ENCODE assay signal across 8 cellular contexts in the genomic region with DNA sequence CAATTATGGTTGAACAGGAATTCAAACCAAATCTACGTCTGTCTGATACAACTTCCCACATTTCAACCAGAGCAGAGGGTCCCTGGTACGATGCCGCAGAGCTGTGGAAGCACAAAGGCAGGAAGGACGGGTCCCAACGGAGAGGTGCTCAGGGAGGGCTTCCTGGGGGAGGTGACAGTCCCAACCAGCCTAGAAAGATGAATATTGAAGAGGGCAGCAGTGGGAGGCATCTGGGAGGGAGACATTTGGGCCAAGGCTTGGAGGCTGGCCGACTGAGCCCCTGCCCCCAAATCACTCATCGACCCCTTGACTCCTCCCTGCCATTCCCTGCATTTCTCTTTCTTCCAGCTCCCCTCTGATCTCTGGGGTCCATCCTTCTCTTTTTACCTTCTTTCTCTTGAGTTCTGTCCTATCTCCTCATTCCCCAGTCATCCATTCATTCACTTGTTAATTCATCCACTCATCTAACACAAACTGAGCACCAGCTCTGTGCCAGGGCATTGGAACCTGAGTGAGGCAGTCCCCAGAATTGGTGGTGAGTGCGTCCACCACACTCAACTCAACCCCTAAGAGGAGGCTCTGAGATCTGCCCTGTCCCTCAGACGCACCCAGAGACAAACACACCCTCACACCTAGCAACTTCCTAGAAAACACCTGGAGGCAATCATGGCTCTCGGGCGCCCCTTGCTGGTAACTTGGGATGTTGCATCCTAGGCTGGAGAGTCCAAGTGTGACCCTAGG. TPM values are rescaled to one million over a fixed set of nuclear protein-coding genes. Genes with fewer than 3 reads are reported as not detected.
DNase-seq lines count a peak whose midpoint lies in the region; ATAC-seq and TF ChIP-seq lines count a peak whose summit lies in the region.

No MANE protein-coding gene starts in this region.

- H4K20me1 ChIP-seq in MM.1S (ENCODE audit: insufficient read depth, low read length) (no peaks in the 10 kb centered on the region), SU-DHL-6 (ENCODE audit: low read depth, low read length) (no peaks in the 10 kb centered on the region)

- H3K9me2 ChIP-seq in MM.1S (replicated peaks; ENCODE audit: insufficient read depth, low read length) = no peaks in the 10 kb centered on the region
- no peaks in the 10 kb centered on the region for H3K9me2 ChIP-seq in SU-DHL-6 (replicated peaks; ENCODE audit: insufficient read depth, low read length)

- TF ChIP-seq CTCF in GM12801 (IDR thresholded peaks at IDR 0.05; ENCODE audit: extremely low read depth, insufficient read length) (peak; percentile 87), MM.1S (IDR thresholded peaks at IDR 0.05; ENCODE audit: low read length) (peak; percentile 88), SU-DHL-6 (IDR thresholded peaks at IDR 0.05; ENCODE audit: insufficient read depth, low read length, poor library complexity, severe bottlenecking) (peak; percentile 68), heart right ventricle (IDR thresholded peaks at IDR 0.05) (peak; percentile 76 to 97 (median 95))

- H3K4me1 ChIP-seq in MM.1S (ENCODE audit: low read length) = no peaks in the 10 kb centered on the region
- H3K4me1 ChIP-seq in heart right ventricle = peaks cover 0 to 30% (median 9%) of the 10 kb centered on the region in 9 donors

- H3K4me3 ChIP-seq in MM.1S (ENCODE audit: low read length) (no peak overlapping the region), SU-DHL-6 (ENCODE audit: insufficient read depth, low read length, poor library complexity, severe bottlenecking) (no peak overlapping the region), heart right ventricle (no peak overlapping the region)

- no peaks in the 10 kb centered on the region for H3K27me3 Mint-ChIP-seq in activated naive CD8-positive, alpha-beta T cell

- H3K27me3 ChIP-seq in MM.1S (replicated peaks; ENCODE audit: insufficient read depth, low read length) (no peaks in the 10 kb centered on the region), SU-DHL-6 (ENCODE audit: low read length) (no peaks in the 10 kb centered on the region), heart right ventricle (no peaks in the 10 kb centered on the region)

- H3K36me3 ChIP-seq in MM.1S (replicated peaks; ENCODE audit: insufficient read depth, low read length) (no peaks in the 10 kb centered on the region), SU-DHL-6 (ENCODE audit: low read length) (no peaks in the 10 kb centered on the region), heart right ventricle (no peaks in the 10 kb centered on the region)

- H3K9ac ChIP-seq in MM.1S (ENCODE audit: low read length) = no peak overlapping the region
- H3K9ac ChIP-seq in SU-DHL-6 (ENCODE audit: low read length) = no peak overlapping the region

- H3K4me2 ChIP-seq in MM.1S (ENCODE audit: low read depth, low read length) (no peak overlapping the region), SU-DHL-6 (ENCODE audit: low read depth, low read length, poor library complexity, severe bottlenecking) (no peak overlapping the region)

- ATAC-seq in heart right ventricle (peak; percentile 86 to 94 (median 90)), HG02588 (IDR thresholded peaks at IDR 0.05; ENCODE audit: unreplicated experiment) (no peak), HG03159 (IDR thresholded peaks at IDR 0.05; ENCODE audit: unreplicated experiment) (no peak)

- no peaks in the 10 kb centered on the region for H3K79me2 ChIP-seq in MM.1S (ENCODE audit: low read length)
- H3K79me2 ChIP-seq in SU-DHL-6 (ENCODE audit: insufficient read depth, low read length) = no peaks in the 10 kb centered on the region

- no peaks in the 10 kb centered on the region for H3K9me3 ChIP-seq in MM.1S (replicated peaks; ENCODE audit: insufficient read depth, low read length)
- H3K9me3 ChIP-seq in SU-DHL-6 (ENCODE audit: insufficient read depth, low read length) = no peaks in the 10 kb centered on the region
- H3K9me3 ChIP-seq in heart right ventricle = no peaks in the 10 kb centered on the region

- H3K9me3 Mint-ChIP-seq in activated naive CD8-positive, alpha-beta T cell (ENCODE audit: low read depth) = no peaks in the 10 kb centered on the region

- H2AFZ ChIP-seq in MM.1S (ENCODE audit: low read length) (no peak overlapping the region), SU-DHL-6 (ENCODE audit: low read depth, low read length, severe bottlenecking) (no peak overlapping the region)

- H3F3A ChIP-seq in MM.1S (ENCODE audit: insufficient read depth, low read length) = no peaks in the 10 kb centered on the region
- no peaks in the 10 kb centered on the region for H3F3A ChIP-seq in SU-DHL-6 (ENCODE audit: insufficient read depth)

- peak overlapping the region; percentile 59 for H3K27ac Mint-ChIP-seq in activated naive CD8-positive, alpha-beta T cell

- WGBS in heart right ventricle, 2 donors = 44 to 49% methylated on average over 11 of the region's 11 CpGs

- intact Hi-C loops in heart right ventricle (cut with DNase I) = loop anchor here in 8 of 10 donors (2.0 to 10.0 kb wide), 8 partner anchors 67 to 249 kb away; partner anchors contain the start of gene USP48 (in 2 of the 8)

- no peaks in the 10 kb centered on the region for H3K36me3 Mint-ChIP-seq in activated naive CD8-positive, alpha-beta T cell

- DNase-seq in MM.1S (peak; percentile 75), heart right ventricle (peak; percentile 73 to 79), retina (peak; percentile 80)

- H3K4me3 Mint-ChIP-seq in activated naive CD8-positive, alpha-beta T cell = no peak overlapping the region

- peaks cover 9% of the 10 kb centered on the region for H3K4me1 Mint-ChIP-seq in activated naive CD8-positive, alpha-beta T cell (ENCODE audit: low read depth)

- H3K27ac ChIP-seq in MM.1S (ENCODE audit: low read length) = no peak overlapping the region
- no peak overlapping the region for H3K27ac ChIP-seq in SU-DHL-6 (ENCODE audit: low read depth, low read length)
- no peak overlapping the region for H3K27ac ChIP-seq in heart right ventricle

RNA-seq across cellular contexts. Expression of gene CELA3B, which starts 13.2 kb away (rescaled TPM):
- total RNA-seq in heart right ventricle = 1 to 10 TPM in 7 of 10 donors, not detected in 3; 1.1 to 2.5 (median 1.3) TPM
- polyA plus RNA-seq in heart right ventricle = under 1 TPM in 1 of 2 donors, not detected in 1; 0.13 TPM

RNA-seq across cellular contexts. Expression of gene HSPG2, which starts 26.5 kb away (rescaled TPM):
- 100 to 1,000 TPM; 249 to 508 (median 320) TPM for total RNA-seq in heart right ventricle
- polyA plus RNA-seq in heart right ventricle = 100 to 1,000 TPM; 221 to 276 TPM

RNA-seq across cellular contexts. Expression of gene CELA3A, which starts 37.8 kb away (rescaled TPM):
- 1 to 10 TPM in 7 of 10 donors, not detected in 3; 2.9 to 4.6 (median 3.8) TPM for total RNA-seq in heart right ventricle
- under 1 TPM in 1 of 2 donors, not detected in 1; 0.58 TPM for polyA plus RNA-seq in heart right ventricle

Comparison
In these comparisons a context has a peak if more than half of its experiments do, and no peak if none do; other contexts are left out.
1. ATAC-seq: peak in heart right ventricle (8 of 8); none in HG02588 (single experiment) and HG03159 (single experiment).
2. Peak in every context shown above with its lines, with median percentiles within 50 percentile points of each other: CTCF ChIP-seq and DNase-seq.